ENCODE assay signal across 1 cellular context in genomic region chr19:38837656-38838121, GRCh38.
A peak's percentile ranks its signal among the peaks of the same experiment; 100 is the strongest.
TF ChIP-seq lines count a peak whose summit lies in the region.

No MANE protein-coding gene starts in this region.

TF ChIP-seq in HepG2, 621 proteins besides CTCF, POLR2A, EP300 and RAD21 (continues in another document):
- no peak for TF ChIP-seq NFATC3 (CRISPR knock-in tag; IDR thresholded peaks at IDR 0.05)
- TF ChIP-seq, protein P1, sequence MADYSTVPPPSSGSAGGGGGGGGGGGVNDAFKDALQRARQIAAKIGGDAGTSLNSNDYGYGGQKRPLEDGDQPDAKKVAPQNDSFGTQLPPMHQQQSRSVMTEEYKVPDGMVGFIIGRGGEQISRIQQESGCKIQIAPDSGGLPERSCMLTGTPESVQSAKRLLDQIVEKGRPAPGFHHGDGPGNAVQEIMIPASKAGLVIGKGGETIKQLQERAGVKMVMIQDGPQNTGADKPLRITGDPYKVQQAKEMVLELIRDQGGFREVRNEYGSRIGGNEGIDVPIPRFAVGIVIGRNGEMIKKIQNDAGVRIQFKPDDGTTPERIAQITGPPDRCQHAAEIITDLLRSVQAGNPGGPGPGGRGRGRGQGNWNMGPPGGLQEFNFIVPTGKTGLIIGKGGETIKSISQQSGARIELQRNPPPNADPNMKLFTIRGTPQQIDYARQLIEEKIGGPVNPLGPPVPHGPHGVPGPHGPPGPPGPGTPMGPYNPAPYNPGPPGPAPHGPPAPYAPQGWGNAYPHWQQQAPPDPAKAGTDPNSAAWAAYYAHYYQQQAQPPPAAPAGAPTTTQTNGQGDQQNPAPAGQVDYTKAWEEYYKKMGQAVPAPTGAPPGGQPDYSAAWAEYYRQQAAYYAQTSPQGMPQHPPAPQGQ (CRISPR knock-in tag; IDR thresholded peaks at IDR 0.05; ENCODE audit: borderline replicate concordance), result no peak
- peak; percentile 43; the same call in 1 of the 2 replicates for TF ChIP-seq ETV5 (CRISPR knock-in tag; IDR thresholded peaks at IDR 0.05; ENCODE audit: borderline replicate concordance)
- no peak for TF ChIP-seq SUZ12 (IDR thresholded peaks at IDR 0.05; ENCODE audit: low read depth, low read length)
- TF ChIP-seq, protein P2, sequence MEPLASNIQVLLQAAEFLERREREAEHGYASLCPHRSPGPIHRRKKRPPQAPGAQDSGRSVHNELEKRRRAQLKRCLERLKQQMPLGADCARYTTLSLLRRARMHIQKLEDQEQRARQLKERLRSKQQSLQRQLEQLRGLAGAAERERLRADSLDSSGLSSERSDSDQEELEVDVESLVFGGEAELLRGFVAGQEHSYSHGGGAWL (CRISPR knock-in tag; IDR thresholded peaks at IDR 0.05), result no peak
- peak; percentile 42; the same call in 1 of the 2 replicates for TF ChIP-seq SALL1 (CRISPR knock-in tag; IDR thresholded peaks at IDR 0.05)
- 0 out of 2 replicates have a peak, but pooled peaks have one; percentile 26 for TF ChIP-seq HOMEZ (CRISPR knock-in tag; IDR thresholded peaks at IDR 0.05; ENCODE audit: low read depth)
- TF ChIP-seq CBFB (CRISPR knock-in tag; IDR thresholded peaks at IDR 0.05), result 0 out of 2 replicates have a peak, but pooled peaks have one; percentile 29
- no peak for TF ChIP-seq FOSL2 (CRISPR knock-in tag; IDR thresholded peaks at IDR 0.05)
- peak; percentile 73; the same call in 1 of the 2 replicates for TF ChIP-seq ZNF263 (CRISPR knock-in tag; IDR thresholded peaks at IDR 0.05)
- TF ChIP-seq ZNF224 (CRISPR knock-in tag; IDR thresholded peaks at IDR 0.05), result no peak
- peak in 1 of 2 experiments; percentile 20; a peak in 2 of 4 replicates for TF ChIP-seq MAFK (conservative IDR thresholded peaks at IDR 0.05 in 1 of 2, IDR thresholded peaks at IDR 0.05 in 1 of 2; ENCODE audit: low read length in 2 of 2)
- TF ChIP-seq, protein P3, sequence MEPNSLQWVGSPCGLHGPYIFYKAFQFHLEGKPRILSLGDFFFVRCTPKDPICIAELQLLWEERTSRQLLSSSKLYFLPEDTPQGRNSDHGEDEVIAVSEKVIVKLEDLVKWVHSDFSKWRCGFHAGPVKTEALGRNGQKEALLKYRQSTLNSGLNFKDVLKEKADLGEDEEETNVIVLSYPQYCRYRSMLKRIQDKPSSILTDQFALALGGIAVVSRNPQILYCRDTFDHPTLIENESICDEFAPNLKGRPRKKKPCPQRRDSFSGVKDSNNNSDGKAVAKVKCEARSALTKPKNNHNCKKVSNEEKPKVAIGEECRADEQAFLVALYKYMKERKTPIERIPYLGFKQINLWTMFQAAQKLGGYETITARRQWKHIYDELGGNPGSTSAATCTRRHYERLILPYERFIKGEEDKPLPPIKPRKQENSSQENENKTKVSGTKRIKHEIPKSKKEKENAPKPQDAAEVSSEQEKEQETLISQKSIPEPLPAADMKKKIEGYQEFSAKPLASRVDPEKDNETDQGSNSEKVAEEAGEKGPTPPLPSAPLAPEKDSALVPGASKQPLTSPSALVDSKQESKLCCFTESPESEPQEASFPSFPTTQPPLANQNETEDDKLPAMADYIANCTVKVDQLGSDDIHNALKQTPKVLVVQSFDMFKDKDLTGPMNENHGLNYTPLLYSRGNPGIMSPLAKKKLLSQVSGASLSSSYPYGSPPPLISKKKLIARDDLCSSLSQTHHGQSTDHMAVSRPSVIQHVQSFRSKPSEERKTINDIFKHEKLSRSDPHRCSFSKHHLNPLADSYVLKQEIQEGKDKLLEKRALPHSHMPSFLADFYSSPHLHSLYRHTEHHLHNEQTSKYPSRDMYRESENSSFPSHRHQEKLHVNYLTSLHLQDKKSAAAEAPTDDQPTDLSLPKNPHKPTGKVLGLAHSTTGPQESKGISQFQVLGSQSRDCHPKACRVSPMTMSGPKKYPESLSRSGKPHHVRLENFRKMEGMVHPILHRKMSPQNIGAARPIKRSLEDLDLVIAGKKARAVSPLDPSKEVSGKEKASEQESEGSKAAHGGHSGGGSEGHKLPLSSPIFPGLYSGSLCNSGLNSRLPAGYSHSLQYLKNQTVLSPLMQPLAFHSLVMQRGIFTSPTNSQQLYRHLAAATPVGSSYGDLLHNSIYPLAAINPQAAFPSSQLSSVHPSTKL (CRISPR knock-in tag; IDR thresholded peaks at IDR 0.05), result 0 out of 2 replicates have a peak, but pooled peaks have one; percentile 29
- TF ChIP-seq TEAD3 (CRISPR knock-in tag; optimal IDR thresholded peaks at IDR 0.05; ENCODE audit: borderline replicate concordance), result peak; percentile 43
- TF ChIP-seq ZNF788 (CRISPR knock-in tag; IDR thresholded peaks at IDR 0.05; ENCODE audit: borderline replicate concordance), result no peak
- TF ChIP-seq, protein P4, sequence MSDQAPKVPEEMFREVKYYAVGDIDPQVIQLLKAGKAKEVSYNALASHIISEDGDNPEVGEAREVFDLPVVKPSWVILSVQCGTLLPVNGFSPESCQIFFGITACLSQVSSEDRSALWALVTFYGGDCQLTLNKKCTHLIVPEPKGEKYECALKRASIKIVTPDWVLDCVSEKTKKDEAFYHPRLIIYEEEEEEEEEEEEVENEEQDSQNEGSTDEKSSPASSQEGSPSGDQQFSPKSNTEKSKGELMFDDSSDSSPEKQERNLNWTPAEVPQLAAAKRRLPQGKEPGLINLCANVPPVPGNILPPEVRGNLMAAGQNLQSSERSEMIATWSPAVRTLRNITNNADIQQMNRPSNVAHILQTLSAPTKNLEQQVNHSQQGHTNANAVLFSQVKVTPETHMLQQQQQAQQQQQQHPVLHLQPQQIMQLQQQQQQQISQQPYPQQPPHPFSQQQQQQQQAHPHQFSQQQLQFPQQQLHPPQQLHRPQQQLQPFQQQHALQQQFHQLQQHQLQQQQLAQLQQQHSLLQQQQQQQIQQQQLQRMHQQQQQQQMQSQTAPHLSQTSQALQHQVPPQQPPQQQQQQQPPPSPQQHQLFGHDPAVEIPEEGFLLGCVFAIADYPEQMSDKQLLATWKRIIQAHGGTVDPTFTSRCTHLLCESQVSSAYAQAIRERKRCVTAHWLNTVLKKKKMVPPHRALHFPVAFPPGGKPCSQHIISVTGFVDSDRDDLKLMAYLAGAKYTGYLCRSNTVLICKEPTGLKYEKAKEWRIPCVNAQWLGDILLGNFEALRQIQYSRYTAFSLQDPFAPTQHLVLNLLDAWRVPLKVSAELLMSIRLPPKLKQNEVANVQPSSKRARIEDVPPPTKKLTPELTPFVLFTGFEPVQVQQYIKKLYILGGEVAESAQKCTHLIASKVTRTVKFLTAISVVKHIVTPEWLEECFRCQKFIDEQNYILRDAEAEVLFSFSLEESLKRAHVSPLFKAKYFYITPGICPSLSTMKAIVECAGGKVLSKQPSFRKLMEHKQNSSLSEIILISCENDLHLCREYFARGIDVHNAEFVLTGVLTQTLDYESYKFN (CRISPR knock-in tag; conservative IDR thresholded peaks at IDR 0.05), result peak; percentile 59
- TF ChIP-seq, protein P5, sequence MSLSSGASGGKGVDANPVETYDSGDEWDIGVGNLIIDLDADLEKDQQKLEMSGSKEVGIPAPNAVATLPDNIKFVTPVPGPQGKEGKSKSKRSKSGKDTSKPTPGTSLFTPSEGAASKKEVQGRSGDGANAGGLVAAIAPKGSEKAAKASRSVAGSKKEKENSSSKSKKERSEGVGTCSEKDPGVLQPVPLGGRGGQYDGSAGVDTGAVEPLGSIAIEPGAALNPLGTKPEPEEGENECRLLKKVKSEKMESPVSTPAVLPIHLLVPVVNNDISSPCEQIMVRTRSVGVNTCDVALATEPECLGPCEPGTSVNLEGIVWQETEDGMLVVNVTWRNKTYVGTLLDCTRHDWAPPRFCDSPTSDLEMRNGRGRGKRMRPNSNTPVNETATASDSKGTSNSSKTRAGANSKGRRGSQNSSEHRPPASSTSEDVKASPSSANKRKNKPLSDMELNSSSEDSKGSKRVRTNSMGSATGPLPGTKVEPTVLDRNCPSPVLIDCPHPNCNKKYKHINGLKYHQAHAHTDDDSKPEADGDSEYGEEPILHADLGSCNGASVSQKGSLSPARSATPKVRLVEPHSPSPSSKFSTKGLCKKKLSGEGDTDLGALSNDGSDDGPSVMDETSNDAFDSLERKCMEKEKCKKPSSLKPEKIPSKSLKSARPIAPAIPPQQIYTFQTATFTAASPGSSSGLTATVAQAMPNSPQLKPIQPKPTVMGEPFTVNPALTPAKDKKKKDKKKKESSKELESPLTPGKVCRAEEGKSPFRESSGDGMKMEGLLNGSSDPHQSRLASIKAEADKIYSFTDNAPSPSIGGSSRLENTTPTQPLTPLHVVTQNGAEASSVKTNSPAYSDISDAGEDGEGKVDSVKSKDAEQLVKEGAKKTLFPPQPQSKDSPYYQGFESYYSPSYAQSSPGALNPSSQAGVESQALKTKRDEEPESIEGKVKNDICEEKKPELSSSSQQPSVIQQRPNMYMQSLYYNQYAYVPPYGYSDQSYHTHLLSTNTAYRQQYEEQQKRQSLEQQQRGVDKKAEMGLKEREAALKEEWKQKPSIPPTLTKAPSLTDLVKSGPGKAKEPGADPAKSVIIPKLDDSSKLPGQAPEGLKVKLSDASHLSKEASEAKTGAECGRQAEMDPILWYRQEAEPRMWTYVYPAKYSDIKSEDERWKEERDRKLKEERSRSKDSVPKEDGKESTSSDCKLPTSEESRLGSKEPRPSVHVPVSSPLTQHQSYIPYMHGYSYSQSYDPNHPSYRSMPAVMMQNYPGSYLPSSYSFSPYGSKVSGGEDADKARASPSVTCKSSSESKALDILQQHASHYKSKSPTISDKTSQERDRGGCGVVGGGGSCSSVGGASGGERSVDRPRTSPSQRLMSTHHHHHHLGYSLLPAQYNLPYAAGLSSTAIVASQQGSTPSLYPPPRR (CRISPR knock-in tag; IDR thresholded peaks at IDR 0.05; ENCODE audit: borderline replicate concordance), result 0 out of 2 replicates have a peak, but pooled peaks have one; percentile 28
- TF ChIP-seq XBP1 (CRISPR knock-in tag; IDR thresholded peaks at IDR 0.05), result no peak
- TF ChIP-seq, protein P6, sequence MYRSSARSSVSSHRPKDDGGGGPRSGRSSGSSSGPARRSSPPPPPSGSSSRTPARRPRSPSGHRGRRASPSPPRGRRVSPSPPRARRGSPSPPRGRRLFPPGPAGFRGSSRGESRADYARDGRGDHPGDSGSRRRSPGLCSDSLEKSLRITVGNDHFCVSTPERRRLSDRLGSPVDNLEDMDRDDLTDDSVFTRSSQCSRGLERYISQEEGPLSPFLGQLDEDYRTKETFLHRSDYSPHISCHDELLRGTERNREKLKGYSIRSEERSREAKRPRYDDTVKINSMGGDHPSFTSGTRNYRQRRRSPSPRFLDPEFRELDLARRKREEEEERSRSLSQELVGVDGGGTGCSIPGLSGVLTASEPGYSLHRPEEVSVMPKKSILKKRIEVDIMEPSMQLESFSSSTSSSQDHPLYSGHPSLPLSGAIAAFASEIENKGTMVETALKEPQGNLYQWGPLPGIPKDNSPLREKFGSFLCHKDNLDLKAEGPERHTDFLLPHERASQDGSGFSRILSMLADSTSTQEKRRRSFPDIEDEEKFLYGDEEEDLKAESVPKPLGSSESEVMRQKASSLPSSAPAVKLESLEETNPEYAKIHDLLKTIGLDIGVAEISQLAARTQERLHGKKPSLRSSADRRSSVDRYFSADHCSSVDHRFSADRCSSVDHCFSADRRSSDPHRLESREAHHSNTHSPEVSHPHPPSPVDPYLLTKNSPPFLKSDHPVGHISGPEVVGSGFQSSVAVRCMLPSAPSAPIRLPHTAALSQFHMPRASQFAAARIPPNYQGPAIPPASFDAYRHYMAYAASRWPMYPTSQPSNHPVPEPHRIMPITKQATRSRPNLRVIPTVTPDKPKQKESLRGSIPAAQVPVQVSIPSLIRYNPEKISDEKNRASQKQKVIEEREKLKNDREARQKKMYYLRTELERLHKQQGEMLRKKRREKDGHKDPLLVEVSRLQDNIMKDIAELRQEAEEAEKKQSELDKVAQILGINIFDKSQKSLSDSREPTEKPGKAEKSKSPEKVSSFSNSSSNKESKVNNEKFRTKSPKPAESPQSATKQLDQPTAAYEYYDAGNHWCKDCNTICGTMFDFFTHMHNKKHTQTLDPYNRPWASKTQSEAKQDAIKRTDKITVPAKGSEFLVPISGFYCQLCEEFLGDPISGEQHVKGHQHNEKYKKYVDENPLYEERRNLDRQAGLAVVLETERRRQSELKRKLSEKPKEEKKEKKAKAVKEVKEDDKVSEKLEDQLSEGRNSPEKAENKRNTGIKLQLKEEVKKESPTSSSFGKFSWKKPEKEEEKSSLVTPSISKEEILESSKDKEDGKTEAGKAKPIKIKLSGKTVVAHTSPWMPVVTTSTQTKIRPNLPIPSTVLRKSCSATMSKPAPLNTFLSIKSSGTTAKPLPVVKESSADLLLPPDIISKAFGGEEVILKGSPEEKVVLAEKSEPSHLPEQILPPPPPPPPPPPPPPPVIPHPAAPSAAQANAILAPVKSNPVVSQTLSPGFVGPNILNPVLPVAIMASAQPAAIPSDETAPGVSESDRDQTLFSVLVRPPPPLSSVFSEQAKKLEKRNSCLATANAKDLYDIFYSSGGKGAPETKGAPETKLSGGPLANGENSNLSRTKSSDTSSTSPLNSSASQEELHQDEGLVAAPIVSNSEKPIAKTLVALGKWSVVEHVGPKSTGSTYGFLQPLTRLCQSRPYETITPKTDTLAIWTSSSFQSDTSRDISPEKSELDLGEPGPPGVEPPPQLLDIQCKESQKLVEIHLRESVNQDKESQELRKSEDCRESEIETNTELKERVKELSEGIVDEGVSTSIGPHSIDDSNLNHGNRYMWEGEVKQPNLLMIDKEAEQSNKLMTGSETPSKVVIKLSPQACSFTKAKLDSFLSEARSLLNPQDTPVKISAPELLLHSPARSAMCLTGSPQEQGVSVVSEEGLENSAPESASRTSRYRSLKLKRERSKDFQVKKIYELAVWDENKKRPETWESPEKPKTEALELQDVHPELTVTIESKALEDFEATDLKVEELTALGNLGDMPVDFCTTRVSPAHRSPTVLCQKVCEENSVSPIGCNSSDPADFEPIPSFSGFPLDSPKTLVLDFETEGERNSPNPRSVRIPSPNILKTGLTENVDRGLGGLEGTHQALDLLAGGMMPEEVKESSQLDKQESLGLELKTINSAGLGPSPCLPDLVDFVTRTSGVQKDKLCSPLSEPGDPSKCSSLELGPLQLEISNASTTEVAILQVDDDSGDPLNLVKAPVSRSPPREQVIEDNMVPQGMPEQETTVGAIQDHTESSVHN (CRISPR knock-in tag; IDR thresholded peaks at IDR 0.05), result no peak
- TF ChIP-seq POLR2AphosphoS5 (IDR thresholded peaks at IDR 0.05; ENCODE audit: low read depth, low read length), result 0 out of 2 replicates have a peak, but pooled peaks have one; percentile 16
- no peak for TF ChIP-seq MIER2 (CRISPR knock-in tag; IDR thresholded peaks at IDR 0.05)
- TF ChIP-seq NR2F6 (IDR thresholded peaks at IDR 0.05), result peak; percentile 48; the same call in 1 of the 2 replicates
- TF ChIP-seq NR2F6 (CRISPR knock-in tag; IDR thresholded peaks at IDR 0.05), result peak; percentile 36; the same call in 1 of the 2 replicates
- TF ChIP-seq RARA (CRISPR knock-in tag; IDR thresholded peaks at IDR 0.05), result peak; percentile 29; the same call in 1 of the 2 replicates
- 0 out of 2 replicates have a peak, but pooled peaks have one; percentile 48 for TF ChIP-seq IKZF5 (CRISPR knock-in tag; IDR thresholded peaks at IDR 0.05)
